ENCODE assay signal across 1 cellular context in genomic region chr5:138331449-138332368, GRCh38.
A peak's percentile ranks its signal among the peaks of the same experiment; 100 is the strongest.
TF ChIP-seq lines count a peak whose summit lies in the region.

Gene CDC25C (minus strand): TSS chr5:138331804. CDS start chr5:138331180, 624 bp downstream.

TF ChIP-seq in HEK293, 187 proteins besides CTCF, POLR2A, EP300 and RAD21 (continued from another document and continues in another):
- TF ChIP-seq INSM2 (tag by site-specific recombination; IDR thresholded peaks at IDR 0.05) (peak; percentile 50; the same call in 1 of the 2 replicates), ELK4 (IDR thresholded peaks at IDR 0.05; ENCODE audit: borderline replicate concordance, low read depth, low read length) (no peak), MEIS1 (CRISPR knock-in tag; IDR thresholded peaks at IDR 0.05; ENCODE audit: borderline replicate concordance) (no peak), TCF7L2 (IDR thresholded peaks at IDR 0.05; ENCODE audit: borderline replicate concordance, low read depth, low read length) (no peak), BCL6B (tag by site-specific recombination; IDR thresholded peaks at IDR 0.05) (no peak), ZNF341 (tag by site-specific recombination; IDR thresholded peaks at IDR 0.05; ENCODE audit: low read depth) (peak; percentile 71), ZBTB10 (tag by site-specific recombination; IDR thresholded peaks at IDR 0.05) (peak; percentile 80), ZNF768 (tag by site-specific recombination; IDR thresholded peaks at IDR 0.05) (no peak), FEZF1 (tag by site-specific recombination; IDR thresholded peaks at IDR 0.05) (0 out of 2 replicates have a peak, but pooled peaks have one; percentile 3), ZNF324 (tag by site-specific recombination; IDR thresholded peaks at IDR 0.05) (no peak), ZNF549 (tag by site-specific recombination; IDR thresholded peaks at IDR 0.05) (no peak), GLI2 (tag by site-specific recombination; IDR thresholded peaks at IDR 0.05; ENCODE audit: borderline replicate concordance, low read depth) (no peak; the same call in 1 of the 2 replicates), IKZF3 (tag by site-specific recombination; IDR thresholded peaks at IDR 0.05) (no peak; the same call in 1 of the 2 replicates), OSR2 (tag by site-specific recombination; IDR thresholded peaks at IDR 0.05) (no peak), ZIC2 (tag by site-specific recombination; IDR thresholded peaks at IDR 0.05) (no peak), ZBTB11 (tag by site-specific recombination; conservative IDR thresholded peaks at IDR 0.05; ENCODE audit: low read depth) (no peak), ZNF311 (tag by site-specific recombination; IDR thresholded peaks at IDR 0.05; ENCODE audit: borderline replicate concordance) (no peak), ZFP3 (tag by site-specific recombination; IDR thresholded peaks at IDR 0.05; ENCODE audit: low read depth) (no peak), KLF10 (tag by site-specific recombination; IDR thresholded peaks at IDR 0.05) (0 out of 2 replicates have a peak, but pooled peaks have one; percentile 67), KLF17 (tag by site-specific recombination; IDR thresholded peaks at IDR 0.05) (peak; percentile 93), ZNF571 (tag by site-specific recombination; IDR thresholded peaks at IDR 0.05) (no peak), ZNF580 (tag by site-specific recombination; IDR thresholded peaks at IDR 0.05) (peak; percentile 79), ZNF266 (tag by site-specific recombination; IDR thresholded peaks at IDR 0.05; ENCODE audit: low read depth) (no peak), KLF8 (tag by site-specific recombination; IDR thresholded peaks at IDR 0.05) (peak; percentile 45; the same call in 1 of the 2 replicates), ZNF335 (tag by site-specific recombination; conservative IDR thresholded peaks at IDR 0.05) (peak; percentile 59), GFI1B (tag by site-specific recombination; IDR thresholded peaks at IDR 0.05) (0 out of 2 replicates have a peak, but pooled peaks have one; percentile 62), ZBTB8A (tag by site-specific recombination; IDR thresholded peaks at IDR 0.05) (peak; percentile 73), ZNF776 (tag by site-specific recombination; IDR thresholded peaks at IDR 0.05; ENCODE audit: borderline replicate concordance) (no peak), PRDM2 (tag by site-specific recombination; IDR thresholded peaks at IDR 0.05; ENCODE audit: borderline replicate concordance) (no peak), SCRT2 (tag by site-specific recombination; IDR thresholded peaks at IDR 0.05) (peak; percentile 81), ZNF639 (tag by site-specific recombination; IDR thresholded peaks at IDR 0.05) (no peak), ZNF548 (tag by site-specific recombination; IDR thresholded peaks at IDR 0.05) (no peak), ZNF585B (tag by site-specific recombination; IDR thresholded peaks at IDR 0.05) (no peak), ZBTB21 (tag by site-specific recombination; IDR thresholded peaks at IDR 0.05) (no peak), ZNF426 (tag by site-specific recombination; IDR thresholded peaks at IDR 0.05) (no peak), YY2 (tag by site-specific recombination; IDR thresholded peaks at IDR 0.05) (no peak), ZNF391 (tag by site-specific recombination; IDR thresholded peaks at IDR 0.05; ENCODE audit: borderline replicate concordance, low read depth) (peak; percentile 91; the same call in 1 of the 2 replicates), ZNF10 (tag by site-specific recombination; IDR thresholded peaks at IDR 0.05) (no peak; the same call in 1 of the 2 replicates), ZNF239 (tag by site-specific recombination; IDR thresholded peaks at IDR 0.05) (no peak), ZNF37A (tag by site-specific recombination; IDR thresholded peaks at IDR 0.05) (no peak)
